Comparison of ENCODE assay signal across 10 cellular contexts in the genomic region with DNA sequence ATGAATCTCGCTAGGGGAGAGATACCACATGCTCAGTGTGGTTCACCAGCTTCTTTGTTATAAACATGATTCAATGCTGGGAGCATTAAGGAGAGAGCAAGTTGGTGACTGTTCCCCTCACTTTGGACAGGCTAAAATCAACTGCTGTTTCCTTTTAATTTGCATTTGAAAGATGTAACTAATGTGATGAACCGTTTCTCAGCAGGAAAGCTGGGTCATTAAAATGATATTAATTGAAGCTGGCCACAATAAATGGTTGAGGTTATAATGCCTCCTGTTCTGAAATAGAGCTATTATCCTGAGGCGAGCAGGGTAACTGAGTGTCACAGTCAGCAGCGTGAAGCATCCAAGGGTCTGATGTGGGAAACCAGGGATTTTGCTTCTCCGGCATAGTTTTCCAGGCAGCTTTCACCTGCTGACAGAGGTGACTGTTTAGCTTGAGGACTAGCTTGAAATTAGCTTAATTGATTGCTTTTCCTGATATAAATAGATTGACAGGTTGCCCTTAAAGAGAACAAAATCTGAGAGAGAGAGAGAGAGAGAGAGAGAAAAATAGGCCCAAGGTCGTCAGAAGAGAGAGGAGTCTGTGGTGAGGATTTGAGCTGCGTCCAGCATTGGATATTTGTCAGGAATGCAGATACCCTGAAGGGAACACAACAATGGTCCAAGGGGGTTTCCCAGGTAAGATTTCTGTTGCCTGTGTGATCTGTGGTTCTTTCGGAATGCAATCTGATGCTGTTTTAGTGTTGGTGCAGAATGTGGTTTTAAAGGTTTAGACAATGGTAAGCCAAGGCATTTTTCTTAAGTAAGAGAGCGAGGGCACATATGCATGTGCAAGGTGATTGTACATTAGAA.
DNase-seq lines count a peak whose midpoint lies in the region; ATAC-seq, FAIRE-seq and TF ChIP-seq lines count a peak whose summit lies in the region.
"Had no signal": no experiment of that assay in that cellular context is flagged by ENCODE, and none has a peak within 500 bp of the region (broad histone marks: within the 10 kb centered on the region; RNA-seq: fewer than 3 reads in every experiment).

No MANE protein-coding gene starts in this region.

- H3K27ac ChIP-seq in brain microvascular endothelial cell (no peak overlapping the region), transverse colon (no peak overlapping the region)

- in situ Hi-C loops in brain microvascular endothelial cell (cut with HindIII; ENCODE audit: low pct_ligation_motif_present, low sequenced_read_pairs) (no loop called here), transverse colon (cut with MboI; ENCODE audit: low pct_ligation_motif_present in 1 of 4, low pct_unique_long_range_greater_than_20kb in 1 of 4, low sequenced_read_pairs in 3 of 4) (no loop called here)

- no peaks in the 10 kb centered on the region for H3K4me1 ChIP-seq in transverse colon

- H3K4me3 ChIP-seq in brain microvascular endothelial cell (ENCODE audit: low read depth, low read length): no peak overlapping the region
- H3K4me3 ChIP-seq in transverse colon: no peak overlapping the region

- TF ChIP-seq CTCF in brain microvascular endothelial cell (IDR thresholded peaks at IDR 0.05; ENCODE audit: low read depth, low read length, missing control alignments) (no peak), transverse colon (IDR thresholded peaks at IDR 0.05) (no peak)

- ATAC-seq in stimulated activated naive CD8-positive, alpha-beta T cell treated with anti-CD3 and anti-CD28 coated beads, Interleukin-15, amount 100 ng/mL, for 72 hours: no peak
- no peak for ATAC-seq in stimulated activated naive CD8-positive, alpha-beta T cell treated with anti-CD3 and anti-CD28 coated beads, Interleukin-15, Interleukin-2, amounts not matched to agents 100 U/mL and 50 U/mL, for 24 hours
- ATAC-seq in GM18505 (IDR thresholded peaks at IDR 0.05; ENCODE audit: unreplicated experiment): no peak
- ATAC-seq: stimulated activated effector memory CD8-positive, alpha-beta T cell treated with anti-CD3 and anti-CD28 coated beads, Interleukin-12 subunit alpha, Interleukin-12 subunit beta, amount 100 ng/mL, for 72 hours had no signal

- 71 to 83% methylated on average over 8 to 9 of the region's 9 CpGs for WGBS in transverse colon (ENCODE audit: low coverage in 1 of 2), 2 donors

- FAIRE-seq in urothelium cell line (lab: Jason Lieb, UNC): no peak

- TF ChIP-seq POLR2A in GM18505 (IDR thresholded peaks at IDR 0.05; ENCODE audit: borderline replicate concordance, extremely low read depth, insufficient read depth, insufficient read length): no peak
- TF ChIP-seq POLR2A in transverse colon (IDR thresholded peaks at IDR 0.05): no peak

- no peaks in the 10 kb centered on the region for H3K4me1 Mint-ChIP-seq in stimulated activated naive CD8-positive, alpha-beta T cell treated with anti-CD3 and anti-CD28 coated beads, Interleukin-15, amount 100 ng/mL, for 72 hours
- H3K4me1 Mint-ChIP-seq: stimulated activated effector memory CD8-positive, alpha-beta T cell treated with anti-CD3 and anti-CD28 coated beads, Interleukin-12 subunit alpha, Interleukin-12 subunit beta, amount 100 ng/mL, for 72 hours had no signal

- H3K27me3 ChIP-seq in brain microvascular endothelial cell (replicated peaks): no peaks in the 10 kb centered on the region
- no peaks in the 10 kb centered on the region for H3K27me3 ChIP-seq in transverse colon

- H3K36me3 ChIP-seq in brain microvascular endothelial cell (replicated peaks) (no peaks in the 10 kb centered on the region), transverse colon (no peaks in the 10 kb centered on the region)

- no peak overlapping the region for H3K4me3 Mint-ChIP-seq in stimulated activated naive CD8-positive, alpha-beta T cell treated with anti-CD3 and anti-CD28 coated beads, Interleukin-15, amount 100 ng/mL, for 72 hours
- H3K4me3 Mint-ChIP-seq: stimulated activated effector memory CD8-positive, alpha-beta T cell treated with anti-CD3 and anti-CD28 coated beads, Interleukin-12 subunit alpha, Interleukin-12 subunit beta, amount 100 ng/mL, for 72 hours had no signal

- TF ChIP-seq EP300 in transverse colon (IDR thresholded peaks at IDR 0.05; ENCODE audit: low read depth): no peak

- intact Hi-C loops in transverse colon (cut with DNase I; ENCODE audit: low total_unique reads): no loop called here

- no peaks in the 10 kb centered on the region for H3K27me3 Mint-ChIP-seq in stimulated activated naive CD8-positive, alpha-beta T cell treated with anti-CD3 and anti-CD28 coated beads, Interleukin-15, amount 100 ng/mL, for 72 hours

- peak overlapping the region; percentile 6 to 40 for H3K27ac Mint-ChIP-seq in stimulated activated naive CD8-positive, alpha-beta T cell treated with anti-CD3 and anti-CD28 coated beads, Interleukin-15, amount 100 ng/mL, for 72 hours
- H3K27ac Mint-ChIP-seq: stimulated activated effector memory CD8-positive, alpha-beta T cell treated with anti-CD3 and anti-CD28 coated beads, Interleukin-12 subunit alpha, Interleukin-12 subunit beta, amount 100 ng/mL, for 72 hours had no signal

- H3K9me3 ChIP-seq in transverse colon: no peaks in the 10 kb centered on the region

- DNase-seq in stimulated activated naive CD8-positive, alpha-beta T cell treated with anti-CD3 and anti-CD28 coated beads, Interleukin-15, amount 100 ng/mL, for 72 hours: no peak
- DNase-seq in stimulated activated naive CD8-positive, alpha-beta T cell treated with anti-CD3 and anti-CD28 coated beads, Interleukin-15, Interleukin-2, amounts not matched to agents 100 U/mL and 50 U/mL, for 24 hours: no peak
- DNase-seq in brain microvascular endothelial cell: peak; percentile 37
- DNase-seq in iPS-NIHi7 (ENCODE audit: extremely low spot score): peak; percentile 32
- DNase-seq in urothelium cell line (ENCODE audit: low spot score): peak; percentile 47
- DNase-seq in Ammon's horn (ENCODE audit: low spot score): no peak
- DNase-seq in transverse colon: no peak
- DNase-seq: NCI-H774 had no signal

- H3K9me3 Mint-ChIP-seq in stimulated activated naive CD8-positive, alpha-beta T cell treated with anti-CD3 and anti-CD28 coated beads, Interleukin-15, amount 100 ng/mL, for 72 hours: no peaks in the 10 kb centered on the region
- H3K9me3 Mint-ChIP-seq: stimulated activated effector memory CD8-positive, alpha-beta T cell treated with anti-CD3 and anti-CD28 coated beads, Interleukin-12 subunit alpha, Interleukin-12 subunit beta, amount 100 ng/mL, for 72 hours had no signal

Comparison
In these comparisons a context has a peak if more than half of its experiments do, and no peak if none do; other contexts are left out.
1. DNase-seq: peak in brain microvascular endothelial cell (single experiment), iPS-NIHi7 (single experiment) and urothelium cell line (single experiment); none in stimulated activated naive CD8-positive, alpha-beta T cell treated with anti-CD3 and anti-CD28 coated beads, Interleukin-15, amount 100 ng/mL, for 72 hours (0 of 2), stimulated activated naive CD8-positive, alpha-beta T cell treated with anti-CD3 and anti-CD28 coated beads, Interleukin-15, Interleukin-2, amounts not matched to agents 100 U/mL and 50 U/mL, for 24 hours (single experiment), Ammon's horn (single experiment) and transverse colon (single experiment).